In the genomic region with DNA sequence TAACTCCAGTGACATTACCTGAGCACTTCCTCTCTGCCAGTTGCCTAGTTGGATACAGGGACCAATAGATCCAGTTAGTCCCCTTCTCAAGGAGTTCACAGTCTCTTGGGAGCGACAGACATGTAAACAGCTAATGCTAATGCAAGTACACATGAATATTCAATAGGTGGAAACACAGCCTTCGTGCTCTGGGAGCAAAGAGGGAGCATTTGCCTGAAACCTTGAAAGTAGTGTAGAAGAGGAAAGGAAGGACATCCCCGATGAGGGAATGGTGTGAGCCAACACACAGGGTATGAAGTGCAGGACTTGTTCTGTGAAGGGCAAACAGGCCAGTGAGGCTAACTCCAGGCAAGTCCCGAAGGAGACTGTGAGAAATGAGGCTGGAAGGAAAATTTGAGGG, we compare ENCODE assay signal across 22 cellular contexts. TPM values are rescaled to one million over a fixed set of nuclear protein-coding genes. Genes with fewer than 3 reads are reported as not detected.
A peak's percentile ranks its signal among the peaks of the same experiment; 100 is the strongest.
DNase-seq lines count a peak whose midpoint lies in the region; ATAC-seq, FAIRE-seq and TF ChIP-seq lines count a peak whose summit lies in the region.
"Had no signal": no experiment of that assay in that cellular context is flagged by ENCODE, and none has a peak within 500 bp of the region (broad histone marks: within the 10 kb centered on the region; RNA-seq: fewer than 3 reads in every experiment).

No MANE protein-coding gene starts in this region.

- H3K4me1 ChIP-seq in keratinocyte (ENCODE audit: control insufficient read depth, extremely low read depth, insufficient read depth, low read length), result peaks cover 5% of the 10 kb centered on the region

- H3K27me3 ChIP-seq in keratinocyte (ENCODE audit: control insufficient read depth, extremely low read depth, insufficient read depth, low read length), result no peaks in the 10 kb centered on the region
- H3K27me3 ChIP-seq: BLaER1, right lobe of liver had no signal

- no peak overlapping the region for H3K4me3 ChIP-seq in keratinocyte (ENCODE audit: control insufficient read depth in 2 of 3, extremely low read depth in 1 of 3, insufficient read depth in 2 of 3, low read depth in 1 of 3, low read length in 3 of 3)
- H3K4me3 ChIP-seq: BLaER1, esophagus squamous epithelium, mucosa of descending colon, right lobe of liver had no signal

- no peak overlapping the region for H3K4me2 ChIP-seq in keratinocyte (ENCODE audit: control insufficient read depth, extremely low read depth, insufficient read depth, low read depth, low read length)
- H3K4me2 ChIP-seq: BLaER1 had no signal

- TF ChIP-seq CTCF in keratinocyte (optimal IDR thresholded peaks at IDR 0.05 in 1 of 3, IDR thresholded peaks at IDR 0.05 in 1 of 3, conservative IDR thresholded peaks at IDR 0.05 in 1 of 3; ENCODE audit: extremely low read depth in 1 of 3, insufficient read depth in 2 of 3, low read length in 3 of 3), result no peak

- H3K79me2 ChIP-seq in keratinocyte (ENCODE audit: control insufficient read depth, insufficient read depth, low read length), result peaks cover 10% of the 10 kb centered on the region

- H3K27ac Mint-ChIP-seq in activated naive CD8-positive, alpha-beta T cell treated with anti-CD3 and anti-CD28 coated beads, Interleukin-2, amount 10 ng/mL, durations not matched to agents 7 days and 5 days, result peak overlapping the region; percentile 51
- no peak overlapping the region for H3K27ac Mint-ChIP-seq in activated naive CD8-positive, alpha-beta T cell treated with anti-CD3 and anti-CD28 coated beads for 36 hours
- H3K27ac Mint-ChIP-seq in activated T-helper 17 cell treated with anti-CD3 and anti-CD28 coated beads, Interleukin-2, amount 50 U/mL, for 72 hours, result peak overlapping the region; percentile 54
- H3K27ac Mint-ChIP-seq: activated CD8-positive, alpha-beta T cell treated with anti-CD3 and anti-CD28 coated beads for 36 hours; activated naive CD4-positive, alpha-beta T cell treated with anti-CD3 and anti-CD28 coated beads for 36 hours had no signal

- no peak overlapping the region for H3K4me3 Mint-ChIP-seq in activated naive CD8-positive, alpha-beta T cell treated with anti-CD3 and anti-CD28 coated beads, Interleukin-2, amount 10 ng/mL, durations not matched to agents 7 days and 5 days
- no peak overlapping the region for H3K4me3 Mint-ChIP-seq in activated naive CD8-positive, alpha-beta T cell treated with anti-CD3 and anti-CD28 coated beads for 36 hours
- no peak overlapping the region for H3K4me3 Mint-ChIP-seq in activated T-helper 17 cell treated with anti-CD3 and anti-CD28 coated beads, Interleukin-2, amount 50 U/mL, for 72 hours
- H3K4me3 Mint-ChIP-seq: activated CD8-positive, alpha-beta T cell treated with anti-CD3 and anti-CD28 coated beads for 36 hours; activated naive CD4-positive, alpha-beta T cell treated with anti-CD3 and anti-CD28 coated beads for 36 hours; effector memory CD8-positive, alpha-beta T cell had no signal

- ATAC-seq in activated naive CD8-positive, alpha-beta T cell treated with anti-CD3 and anti-CD28 coated beads, Interleukin-2, amount 10 ng/mL, durations not matched to agents 7 days and 5 days (ENCODE audit: low read depth), result no peak
- ATAC-seq in activated T-helper 17 cell treated with anti-CD3 and anti-CD28 coated beads, Interleukin-2, amount 50 U/mL, for 72 hours (replicated peaks), result no peak
- ATAC-seq in GM21786 (IDR thresholded peaks at IDR 0.05; ENCODE audit: unreplicated experiment), result no peak
- ATAC-seq: activated CD8-positive, alpha-beta T cell treated with anti-CD3 and anti-CD28 coated beads for 36 hours; effector memory CD8-positive, alpha-beta T cell; mucosa of descending colon; right lobe of liver had no signal

- no peak for DNase-seq in activated naive CD8-positive, alpha-beta T cell treated with anti-CD3 and anti-CD28 coated beads, Interleukin-2, amount 10 ng/mL, durations not matched to agents 7 days and 5 days
- no peak for DNase-seq in activated naive CD8-positive, alpha-beta T cell treated with anti-CD3 and anti-CD28 coated beads for 36 hours
- DNase-seq in keratinocyte (ENCODE audit: low read depth, low spot score) (no peak), posterior vena cava (ENCODE audit: low spot score) (peak; percentile 22), HuH-7 (ENCODE audit: low spot score) (no peak), dedifferentiated amniotic fluid mesenchymal stem cell (ENCODE audit: extremely low spot score) (no peak)
- DNase-seq: activated CD4-positive, CD25-positive, alpha-beta regulatory T cell; activated CD8-positive, alpha-beta T cell treated with anti-CD3 and anti-CD28 coated beads for 36 hours; activated naive CD4-positive, alpha-beta T cell treated with anti-CD3 and anti-CD28 coated beads for 36 hours; effector memory CD8-positive, alpha-beta T cell; esophagus squamous epithelium; KG1; mucosa of descending colon; NCI-H1694 treated with DMSO at 0.1 percent for 48 hours; NCI-H226; right lobe of liver; RPMI8226 had no signal

- no peak overlapping the region for H3K27ac ChIP-seq in keratinocyte (ENCODE audit: control insufficient read depth, insufficient read depth, low read length)
- H3K27ac ChIP-seq: BLaER1, esophagus squamous epithelium, right lobe of liver had no signal

- no peaks in the 10 kb centered on the region for H3K9me1 ChIP-seq in keratinocyte (ENCODE audit: control insufficient read depth, extremely low read depth, insufficient read depth, low read length)

- peak overlapping the region; percentile 1 for H2AFZ ChIP-seq in keratinocyte (ENCODE audit: control insufficient read depth, low read length)

- no peak overlapping the region for H3K9ac ChIP-seq in keratinocyte (ENCODE audit: control insufficient read depth, extremely low read depth, insufficient read depth, low read length)
- H3K9ac ChIP-seq: BLaER1 had no signal

- H3K9me3 ChIP-seq in keratinocyte (ENCODE audit: control insufficient read depth, low read depth, low read length), result no peaks in the 10 kb centered on the region
- H3K9me3 ChIP-seq: BLaER1, esophagus squamous epithelium, mucosa of descending colon, right lobe of liver had no signal

- FAIRE-seq in keratinocyte (lab: Jason Lieb, UNC), result no peak
- FAIRE-seq: D721Med had no signal

- no peaks in the 10 kb centered on the region for H3K36me3 ChIP-seq in keratinocyte (ENCODE audit: control insufficient read depth in 2 of 2, extremely low read depth in 1 of 2, insufficient read depth in 2 of 2, low read length in 2 of 2)
- H3K36me3 ChIP-seq: BLaER1, esophagus squamous epithelium, right lobe of liver had no signal

- no peaks in the 10 kb centered on the region for H4K20me1 ChIP-seq in keratinocyte (ENCODE audit: control insufficient read depth, extremely low read depth, insufficient read depth, low read length)
- H4K20me1 ChIP-seq: BLaER1 had no signal

- dilution Hi-C loops in keratinocyte (cut with MboI; ENCODE audit: extremely low pct_ligation_motif_present, low sequenced_read_pairs), result no loop called here

- intact Hi-C loops in posterior vena cava (cut with DNase I), result no loop called here

- peaks cover 11% of the 10 kb centered on the region for H3K27me3 Mint-ChIP-seq in activated naive CD8-positive, alpha-beta T cell treated with anti-CD3 and anti-CD28 coated beads, Interleukin-2, amount 10 ng/mL, durations not matched to agents 7 days and 5 days
- no peaks in the 10 kb centered on the region for H3K27me3 Mint-ChIP-seq in activated naive CD8-positive, alpha-beta T cell treated with anti-CD3 and anti-CD28 coated beads for 36 hours
- H3K27me3 Mint-ChIP-seq in activated T-helper 17 cell treated with anti-CD3 and anti-CD28 coated beads, Interleukin-2, amount 50 U/mL, for 72 hours, result peaks cover 8% of the 10 kb centered on the region
- H3K27me3 Mint-ChIP-seq: activated CD8-positive, alpha-beta T cell treated with anti-CD3 and anti-CD28 coated beads for 36 hours had no signal

- POLR2A ChIA-PET in activated naive CD8-positive, alpha-beta T cell treated with anti-CD3 and anti-CD28 coated beads, Interleukin-2, amount 10 ng/mL, durations not matched to agents 7 days and 5 days (lab: Charles Lee), result interaction anchor here (1.0 kb wide), 1 partner anchor 14 kb away, joined by 4 read pairs; no protein-coding TSS in a partner anchor

- H3K36me3 Mint-ChIP-seq in activated naive CD8-positive, alpha-beta T cell treated with anti-CD3 and anti-CD28 coated beads, Interleukin-2, amount 10 ng/mL, durations not matched to agents 7 days and 5 days, result peaks cover 3% of the 10 kb centered on the region
- peaks cover 1% of the 10 kb centered on the region for H3K36me3 Mint-ChIP-seq in activated naive CD8-positive, alpha-beta T cell treated with anti-CD3 and anti-CD28 coated beads for 36 hours
- peaks cover under 1% of the 10 kb centered on the region for H3K36me3 Mint-ChIP-seq in activated T-helper 17 cell treated with anti-CD3 and anti-CD28 coated beads, Interleukin-2, amount 50 U/mL, for 72 hours (ENCODE audit: low read depth)

- H3K9me3 Mint-ChIP-seq in activated naive CD8-positive, alpha-beta T cell treated with anti-CD3 and anti-CD28 coated beads, Interleukin-2, amount 10 ng/mL, durations not matched to agents 7 days and 5 days, result no peaks in the 10 kb centered on the region
- no peaks in the 10 kb centered on the region for H3K9me3 Mint-ChIP-seq in activated naive CD8-positive, alpha-beta T cell treated with anti-CD3 and anti-CD28 coated beads for 36 hours
- H3K9me3 Mint-ChIP-seq in activated T-helper 17 cell treated with anti-CD3 and anti-CD28 coated beads, Interleukin-2, amount 50 U/mL, for 72 hours, result no peaks in the 10 kb centered on the region
- H3K9me3 Mint-ChIP-seq: activated CD8-positive, alpha-beta T cell treated with anti-CD3 and anti-CD28 coated beads for 36 hours; activated naive CD4-positive, alpha-beta T cell treated with anti-CD3 and anti-CD28 coated beads for 36 hours; effector memory CD8-positive, alpha-beta T cell had no signal

- peaks cover 11% of the 10 kb centered on the region for H3K4me1 Mint-ChIP-seq in activated naive CD8-positive, alpha-beta T cell treated with anti-CD3 and anti-CD28 coated beads, Interleukin-2, amount 10 ng/mL, durations not matched to agents 7 days and 5 days
- peaks cover 3% of the 10 kb centered on the region for H3K4me1 Mint-ChIP-seq in activated naive CD8-positive, alpha-beta T cell treated with anti-CD3 and anti-CD28 coated beads for 36 hours
- H3K4me1 Mint-ChIP-seq in activated T-helper 17 cell treated with anti-CD3 and anti-CD28 coated beads, Interleukin-2, amount 50 U/mL, for 72 hours, result no peaks in the 10 kb centered on the region

RNA-seq across cellular contexts. Expression of a gene that starts 3.8 kb away (rescaled TPM):
- 10 to 100 TPM; 35.8 to 40.4 TPM for total RNA-seq in activated naive CD8-positive, alpha-beta T cell treated with anti-CD3 and anti-CD28 coated beads, Interleukin-2, amount 10 ng/mL, durations not matched to agents 7 days and 5 days
- total RNA-seq in activated naive CD8-positive, alpha-beta T cell treated with anti-CD3 and anti-CD28 coated beads for 36 hours, result 10 to 100 TPM; 38.3 to 41.0 TPM
- total RNA-seq in activated T-helper 17 cell treated with anti-CD3 and anti-CD28 coated beads, Interleukin-2, amount 50 U/mL, for 72 hours, result 10 to 100 TPM; 29.0 to 39.6 TPM
- polyA plus RNA-seq in keratinocyte, result 23.7 to 40.4 TPM (median 31.3 TPM) in 3 replicates
- polyA plus RNA-seq in keratinocyte (2011; ENCODE audit: low read depth), result 13.3 TPM
- polyA plus RNA-seq in keratinocyte (2011; cell fraction: cytosol; rRNA removed), result 26.2 and 37.3 TPM in 2 replicates
- polyA plus RNA-seq in keratinocyte (2011; cell fraction: nucleus; rRNA removed), result 31.0 and 40.8 TPM in 2 replicates
- 26.1 and 38.1 TPM in 2 replicates for polyA plus RNA-seq in keratinocyte (2012; ENCODE audit: low replicate concordance)
- 37.5 to 70.7 TPM (median 37.8 TPM) in 3 replicates for polyA minus RNA-seq in keratinocyte
- polyA minus RNA-seq in keratinocyte (2011; cell fraction: cytosol; rRNA and poly(A)+ RNA removed), result 35.7 TPM
- polyA minus RNA-seq in keratinocyte (2011; cell fraction: nucleus; rRNA and poly(A)+ RNA removed), result 14.2 and 17.1 TPM in 2 replicates
- total RNA-seq in posterior vena cava, result 10 to 100 TPM; 25.0 to 26.7 TPM

RNA-seq across cellular contexts. Expression of a gene that starts 23.7 kb away (rescaled TPM):
- total RNA-seq in activated naive CD8-positive, alpha-beta T cell treated with anti-CD3 and anti-CD28 coated beads, Interleukin-2, amount 10 ng/mL, durations not matched to agents 7 days and 5 days, result 100 to 1,000 TPM; 103 to 105 TPM
- total RNA-seq in activated naive CD8-positive, alpha-beta T cell treated with anti-CD3 and anti-CD28 coated beads for 36 hours, result 10 to 100 TPM; 39.6 to 45.5 TPM
- total RNA-seq in activated T-helper 17 cell treated with anti-CD3 and anti-CD28 coated beads, Interleukin-2, amount 50 U/mL, for 72 hours, result 10 to 100 TPM; 26.0 to 43.4 TPM
- polyA plus RNA-seq in keratinocyte, result 15.5 to 34.0 TPM (median 15.6 TPM) in 3 replicates
- 29.4 TPM for polyA plus RNA-seq in keratinocyte (2011; ENCODE audit: low read depth)
- polyA plus RNA-seq in keratinocyte (2011; cell fraction: cytosol; rRNA removed), result 5.3 and 15.1 TPM in 2 replicates
- 87.0 and 125 TPM in 2 replicates for polyA plus RNA-seq in keratinocyte (2011; cell fraction: nucleus; rRNA removed)
- polyA plus RNA-seq in keratinocyte (2012; ENCODE audit: low replicate concordance), result 16.6 and 45.8 TPM in 2 replicates
- 6.7 to 17.0 TPM (median 14.7 TPM) in 3 replicates for polyA minus RNA-seq in keratinocyte
- polyA minus RNA-seq in keratinocyte (2011; cell fraction: cytosol; rRNA and poly(A)+ RNA removed), result 18.2 TPM
- polyA minus RNA-seq in keratinocyte (2011; cell fraction: nucleus; rRNA and poly(A)+ RNA removed), result 17.2 and 18.4 TPM in 2 replicates
- 1 to 10 TPM; 1.6 to 1.9 TPM for total RNA-seq in posterior vena cava

RNA-seq across cellular contexts. Expression of a gene that starts 48.6 kb away (rescaled TPM):
- 1 to 10 TPM; 8.6 to 9.0 TPM for total RNA-seq in activated naive CD8-positive, alpha-beta T cell treated with anti-CD3 and anti-CD28 coated beads, Interleukin-2, amount 10 ng/mL, durations not matched to agents 7 days and 5 days
- total RNA-seq in activated naive CD8-positive, alpha-beta T cell treated with anti-CD3 and anti-CD28 coated beads for 36 hours, result 1 to 10 TPM; 3.0 to 4.5 TPM
- 10 to 100 TPM in 1 of 2 donors, 1 to 10 TPM in 1; 7.3 to 15.2 TPM for total RNA-seq in activated T-helper 17 cell treated with anti-CD3 and anti-CD28 coated beads, Interleukin-2, amount 50 U/mL, for 72 hours
- 13.4 to 19.3 TPM (median 16.7 TPM) in 3 replicates for polyA plus RNA-seq in keratinocyte
- 38.7 TPM for polyA plus RNA-seq in keratinocyte (2011; ENCODE audit: low read depth)
- polyA plus RNA-seq in keratinocyte (2011; cell fraction: cytosol; rRNA removed), result 6.8 and 10.8 TPM in 2 replicates
- polyA plus RNA-seq in keratinocyte (2011; cell fraction: nucleus; rRNA removed), result 40.2 and 58.7 TPM in 2 replicates
- 33.3 and 36.1 TPM in 2 replicates for polyA plus RNA-seq in keratinocyte (2012; ENCODE audit: low replicate concordance)
- 18.5 to 49.4 TPM (median 19.1 TPM) in 3 replicates for polyA minus RNA-seq in keratinocyte
- polyA minus RNA-seq in keratinocyte (2011; cell fraction: cytosol; rRNA and poly(A)+ RNA removed), result 18.6 TPM
- polyA minus RNA-seq in keratinocyte (2011; cell fraction: nucleus; rRNA and poly(A)+ RNA removed), result 24.6 and 25.2 TPM in 2 replicates
- total RNA-seq in posterior vena cava, result 10 to 100 TPM; 72.8 to 94.3 TPM

RNA-seq across cellular contexts. Expression of a gene that starts 56.5 kb away (rescaled TPM):
- total RNA-seq in activated naive CD8-positive, alpha-beta T cell treated with anti-CD3 and anti-CD28 coated beads, Interleukin-2, amount 10 ng/mL, durations not matched to agents 7 days and 5 days, result not detected
- not detected for total RNA-seq in activated naive CD8-positive, alpha-beta T cell treated with anti-CD3 and anti-CD28 coated beads for 36 hours
- not detected for total RNA-seq in activated T-helper 17 cell treated with anti-CD3 and anti-CD28 coated beads, Interleukin-2, amount 50 U/mL, for 72 hours
- polyA plus RNA-seq in keratinocyte, result 0.08 TPM in 1 of 3 replicates, not detected in the others
- not detected for polyA plus RNA-seq in keratinocyte (2011; ENCODE audit: low read depth)
- not detected in 2 replicates for polyA plus RNA-seq in keratinocyte (2011; cell fraction: cytosol; rRNA removed)
- polyA plus RNA-seq in keratinocyte (2011; cell fraction: nucleus; rRNA removed), result 0.20 and 0.31 TPM in 2 replicates
- 0.39 TPM in 1 of 2 replicates, not detected in the other for polyA plus RNA-seq in keratinocyte (2012; ENCODE audit: low replicate concordance)
- 0.22 TPM in 1 of 3 replicates, not detected in the others for polyA minus RNA-seq in keratinocyte
- not detected for polyA minus RNA-seq in keratinocyte (2011; cell fraction: cytosol; rRNA and poly(A)+ RNA removed)
- not detected in 2 replicates for polyA minus RNA-seq in keratinocyte (2011; cell fraction: nucleus; rRNA and poly(A)+ RNA removed)
- total RNA-seq in posterior vena cava, result 10 to 100 TPM; 10.4 to 11.6 TPM
- total RNA-seq: activated CD8-positive, alpha-beta T cell treated with anti-CD3 and anti-CD28 coated beads for 36 hours; activated naive CD4-positive, alpha-beta T cell treated with anti-CD3 and anti-CD28 coated beads for 36 hours; glomerular endothelial cell had no signal

Comparison
In these comparisons a context has a peak if more than half of its experiments do, and no peak if none do; other contexts are left out.
1. RNA of a gene that starts 23.7 kb away (total RNA-seq): 103 to 105 TPM in activated naive CD8-positive, alpha-beta T cell treated with anti-CD3 and anti-CD28 coated beads, Interleukin-2, amount 10 ng/mL, durations not matched to agents 7 days and 5 days, 39.6 to 45.5 TPM in activated naive CD8-positive, alpha-beta T cell treated with anti-CD3 and anti-CD28 coated beads for 36 hours and 26.0 to 43.4 TPM in activated T-helper 17 cell treated with anti-CD3 and anti-CD28 coated beads, Interleukin-2, amount 50 U/mL, for 72 hours; 1.6 to 1.9 TPM in posterior vena cava; every median in the first group is over 4 times any median in the second.
2. RNA of a gene that starts 48.6 kb away (total RNA-seq): 72.8 to 94.3 TPM in posterior vena cava; 7.3 to 15.2 TPM in activated T-helper 17 cell treated with anti-CD3 and anti-CD28 coated beads, Interleukin-2, amount 50 U/mL, for 72 hours, 8.6 to 9.0 TPM in activated naive CD8-positive, alpha-beta T cell treated with anti-CD3 and anti-CD28 coated beads, Interleukin-2, amount 10 ng/mL, durations not matched to agents 7 days and 5 days and 3.0 to 4.5 TPM in activated naive CD8-positive, alpha-beta T cell treated with anti-CD3 and anti-CD28 coated beads for 36 hours; every median in the first group is over 4 times any median in the second.